In the genomic region with DNA sequence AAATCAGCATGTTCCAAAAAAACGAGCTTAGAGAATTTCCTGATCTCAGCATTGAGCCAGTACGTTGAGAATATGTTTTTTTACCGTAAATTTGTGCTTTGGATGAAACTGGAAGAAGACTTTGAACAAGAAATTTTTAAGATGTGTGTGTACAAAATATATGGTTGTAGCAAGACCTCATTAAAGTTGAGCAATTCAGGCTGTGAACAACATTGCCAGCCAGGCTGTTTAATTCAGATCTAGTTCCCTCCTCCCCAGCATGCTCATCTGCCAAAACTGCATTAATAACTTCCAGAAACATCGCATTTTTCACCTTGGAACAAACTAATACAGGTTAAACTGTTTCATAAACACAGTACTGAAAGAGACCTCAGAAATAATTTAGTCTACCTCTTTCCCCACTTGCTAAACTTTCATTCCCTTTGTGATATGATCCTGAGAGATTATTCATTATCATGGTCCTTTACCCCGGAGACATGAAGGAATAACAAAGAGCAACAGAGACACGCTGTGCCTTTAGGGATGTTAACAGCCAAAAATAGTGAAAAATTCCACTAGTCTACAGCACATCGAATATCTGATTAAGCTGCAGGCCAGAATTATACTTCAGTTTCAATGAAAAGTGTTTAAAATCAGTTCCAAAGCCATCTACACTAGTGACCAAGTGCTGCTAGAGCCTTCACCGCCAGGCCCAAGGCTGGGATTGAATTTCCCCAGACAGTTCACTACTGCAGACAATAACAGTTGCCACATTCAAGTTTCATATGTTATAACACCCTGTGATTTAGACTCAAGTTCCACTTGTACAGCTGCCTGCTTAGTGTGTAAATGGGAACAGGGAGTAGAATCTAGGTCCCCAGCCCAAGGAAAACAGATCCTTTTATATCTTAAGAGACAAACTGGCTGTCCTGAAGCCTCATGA, we compare ENCODE assay signal across 15 cellular contexts.
DNase-seq lines count a peak whose midpoint lies in the region; TF ChIP-seq lines count a peak whose summit lies in the region.
"Had no signal": no experiment of that assay in that cellular context is flagged by ENCODE, and none has a peak within 500 bp of the region (broad histone marks: within the 10 kb centered on the region; RNA-seq: fewer than 3 reads in every experiment).

No MANE protein-coding gene starts in this region.

- H3K4me2 ChIP-seq in osteoblast (ENCODE audit: insufficient read depth, low read length) = peak overlapping the region; percentile 32

- no peaks in the 10 kb centered on the region for H4K20me1 ChIP-seq in osteoblast (ENCODE audit: insufficient read depth, low read length)

- TF ChIP-seq POLR2A in erythroblast (IDR thresholded peaks at IDR 0.05; ENCODE audit: low read length) = no peak

- no peak for TF ChIP-seq CTCF in osteoblast (IDR thresholded peaks at IDR 0.05; ENCODE audit: extremely low read depth, low read depth, low read length)

- no peaks in the 10 kb centered on the region for H3K27me3 ChIP-seq in osteoblast (ENCODE audit: insufficient read depth, low read length)

- no peak overlapping the region for H3K4me3 ChIP-seq in osteoblast (ENCODE audit: insufficient read depth, low read length)
- H3K4me3 ChIP-seq: prostate gland had no signal

- peaks cover 5% of the 10 kb centered on the region for H3K4me1 ChIP-seq in osteoblast (ENCODE audit: insufficient read depth, low read length)
- H3K4me1 ChIP-seq: prostate gland had no signal

- H3K9me3 ChIP-seq in osteoblast (ENCODE audit: low read depth, low read length) = no peaks in the 10 kb centered on the region
- H3K9me3 ChIP-seq: prostate gland had no signal

- peaks cover 10% of the 10 kb centered on the region for H3K79me2 ChIP-seq in osteoblast (ENCODE audit: insufficient read depth, low read length)

- H3K27ac ChIP-seq in osteoblast (ENCODE audit: low read depth, low read length) = no peak overlapping the region
- H3K27ac ChIP-seq: prostate gland had no signal

- peak; percentile 41 for DNase-seq in AG20443 (ENCODE audit: low spot score)
- peak; percentile 15 for DNase-seq in NOMO-1 treated with DMSO at 0.1 percent for 48 hours (lab: John Stamatoyannopoulos, UW; ENCODE audit: unreplicated experiment)
- peak; percentile 64 for DNase-seq in fibroblast of peridontal ligament (ENCODE audit: extremely low read depth)
- DNase-seq in osteoblast (ENCODE audit: insufficient read length, low spot score, missing footprints) = no peak
- DNase-seq in NCI-H526 (lab: John Stamatoyannopoulos, UW) = no peak
- DNase-seq in GM19238 (ENCODE audit: insufficient read length, low spot score) = no peak
- DNase-seq in stimulated activated CD4-positive, alpha-beta T cell treated with anti-CD3 and anti-CD28 coated beads, Interleukin-4, amount 100 ng/mL, for 1 hour = no peak
- DNase-seq in erythroblast (lab: John Stamatoyannopoulos, UW) = no peak
- DNase-seq: activated B cell treated with CpG ODN at 0.5 μM for 24 hours; activated T-cell treated with anti-CD3 and anti-CD28 coated beads, Interleukin-2, amount 50 U/mL, for 24 hours; NCI-H1417; NCI-H526 treated with DMSO at 0.1 percent for 48 hours; stimulated activated CD4-positive, alpha-beta T cell treated with anti-CD3 and anti-CD28 coated beads, Interleukin-4, amount 100 ng/mL, for 24 hours; stimulated activated naive CD4-positive, alpha-beta T cell had no signal

- no peaks in the 10 kb centered on the region for H3K36me3 ChIP-seq in osteoblast (ENCODE audit: insufficient read depth, low read length)
- H3K36me3 ChIP-seq: prostate gland had no signal

- H2AFZ ChIP-seq in osteoblast (ENCODE audit: low read length) = peak overlapping the region; percentile 32

Comparison
In these comparisons a context has a peak if more than half of its experiments do, and no peak if none do; other contexts are left out.
1. DNase-seq: peak in AG20443 (single experiment), NOMO-1 treated with DMSO at 0.1 percent for 48 hours (single experiment) and fibroblast of peridontal ligament (single experiment); none in osteoblast (single experiment), NCI-H526 (0 of 2), GM19238 (single experiment), stimulated activated CD4-positive, alpha-beta T cell treated with anti-CD3 and anti-CD28 coated beads, Interleukin-4, amount 100 ng/mL, for 1 hour (single experiment) and erythroblast (0 of 2).